18 cellular contexts compared by ENCODE assay signal in the genomic region with DNA sequence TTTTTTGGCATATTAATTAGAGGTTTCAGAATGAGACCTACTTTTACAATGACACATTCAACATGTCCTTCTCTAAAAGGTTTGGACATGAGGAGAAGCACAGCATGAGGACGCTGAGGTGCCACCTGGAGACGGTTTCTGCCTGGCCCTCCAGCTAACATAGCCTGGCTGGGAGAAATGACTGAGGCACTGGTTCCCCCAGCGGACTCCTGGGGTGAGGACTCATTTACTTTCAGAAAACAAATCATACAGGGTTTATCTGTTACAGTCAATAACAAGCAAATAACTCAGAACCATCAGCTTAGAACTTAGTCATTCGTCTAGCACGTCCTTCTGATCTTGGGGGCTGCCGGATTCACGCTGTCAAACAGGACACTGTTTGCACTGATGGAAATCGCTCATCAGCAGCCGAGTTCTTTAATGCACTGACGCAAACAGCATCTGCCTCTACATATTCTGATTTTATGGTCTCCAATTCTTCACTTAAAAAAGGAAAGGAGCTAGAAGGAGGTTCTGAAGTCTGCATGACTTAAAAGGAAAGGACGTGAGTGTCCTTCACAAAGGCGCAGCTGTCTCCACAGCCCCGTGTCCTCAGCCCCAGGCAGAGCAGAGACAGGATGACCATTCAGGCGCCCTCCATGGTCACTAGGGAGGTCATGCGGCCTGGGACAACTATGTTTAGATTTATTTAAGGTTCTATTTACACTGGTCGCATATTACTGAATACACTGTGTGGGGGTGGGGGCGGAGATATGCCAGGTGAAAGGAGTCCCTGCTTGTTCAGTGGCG. TPM values are rescaled to one million over a fixed set of nuclear protein-coding genes. Genes with fewer than 3 reads are reported as not detected.
DNase-seq lines count a peak whose midpoint lies in the region; ATAC-seq and TF ChIP-seq lines count a peak whose summit lies in the region.
"Had no signal": no experiment of that assay in that cellular context is flagged by ENCODE, and none has a peak within 500 bp of the region (broad histone marks: within the 10 kb centered on the region; RNA-seq: fewer than 3 reads in every experiment).

No MANE protein-coding gene starts in this region.

- H3K56ac ChIP-seq in H9 (ENCODE audit: insufficient read length, low read depth, low read length): no peak overlapping the region

- no peaks in the 10 kb centered on the region for H4K20me1 ChIP-seq in H9 (ENCODE audit: control insufficient read depth, insufficient read depth, insufficient read length)

- no CpG with 5 or more reads among the region's 18 CpGs for WGBS in H9 (ENCODE audit: extremely low coverage, insufficient read length, low lambda C conversion rate)

- peak; percentile 18 for ATAC-seq in activated T-helper 17 cell treated with anti-CD3 and anti-CD28 coated beads, Interleukin-2, amount 50 U/mL, for 72 hours (replicated peaks)
- no peak for ATAC-seq in GM21529 (IDR thresholded peaks at IDR 0.05; ENCODE audit: unreplicated experiment)
- ATAC-seq: activated CD8-positive, alpha-beta memory T cell treated with anti-CD3 and anti-CD28 coated beads, Interleukin-2, amount 10 ng/mL, durations not matched to agents 7 days and 5 days; esophagus mucosa; left colon had no signal

- no peaks in the 10 kb centered on the region for H3K9me3 Mint-ChIP-seq in activated T-helper 17 cell treated with anti-CD3 and anti-CD28 coated beads, Interleukin-2, amount 50 U/mL, for 72 hours
- H3K9me3 Mint-ChIP-seq in H9: no peaks in the 10 kb centered on the region
- H3K9me3 Mint-ChIP-seq: mesothelial cell of epicardium had no signal

- no peak overlapping the region for H3K14ac ChIP-seq in H9 (ENCODE audit: insufficient read depth, low read length)

- H2BK12ac ChIP-seq in H9 (ENCODE audit: insufficient read length, low read depth, low read length): no peak overlapping the region

- H3K23me2 ChIP-seq in H9 (ENCODE audit: insufficient read length, low read depth, low read length, poor library complexity, severe bottlenecking): no peaks in the 10 kb centered on the region

- no peak overlapping the region for H3T11ph ChIP-seq in H9 (ENCODE audit: low read length)

- H3K79me1 ChIP-seq in H9 (ENCODE audit: insufficient read depth, low read depth, low read length, poor library complexity, severe bottlenecking): no peaks in the 10 kb centered on the region

- H3K4me3 Mint-ChIP-seq in activated T-helper 17 cell treated with anti-CD3 and anti-CD28 coated beads, Interleukin-2, amount 50 U/mL, for 72 hours: no peak overlapping the region
- H3K4me3 Mint-ChIP-seq in H9: no peak overlapping the region
- H3K4me3 Mint-ChIP-seq: activated CD8-positive, alpha-beta memory T cell treated with anti-CD3 and anti-CD28 coated beads, Interleukin-2, amount 10 ng/mL, durations not matched to agents 7 days and 5 days; mesothelial cell of epicardium had no signal

- no peaks in the 10 kb centered on the region for H3K4me1 Mint-ChIP-seq in activated T-helper 17 cell treated with anti-CD3 and anti-CD28 coated beads, Interleukin-2, amount 50 U/mL, for 72 hours
- H3K4me1 Mint-ChIP-seq in H9: peaks cover 0 to 4% of the 10 kb centered on the region in 2 experiments; a peak in 2 of 4 replicates
- H3K4me1 Mint-ChIP-seq: activated CD8-positive, alpha-beta memory T cell treated with anti-CD3 and anti-CD28 coated beads, Interleukin-2, amount 10 ng/mL, durations not matched to agents 7 days and 5 days; mesothelial cell of epicardium had no signal

- no peak overlapping the region for H2BK5ac ChIP-seq in H9 (ENCODE audit: insufficient read length, low read length)

- H3K36me3 Mint-ChIP-seq in activated T-helper 17 cell treated with anti-CD3 and anti-CD28 coated beads, Interleukin-2, amount 50 U/mL, for 72 hours (ENCODE audit: low read depth): peaks cover 100% of the 10 kb centered on the region
- H3K36me3 Mint-ChIP-seq in H9 (ENCODE audit: insufficient read depth in 1 of 3, low read depth in 3 of 3): peaks cover 12 to 56% (median 49%) of the 10 kb centered on the region in 3 experiments; a peak in 6 of 7 replicates

- no peak overlapping the region for H3K4me2 ChIP-seq in H9 (ENCODE audit: insufficient read depth, insufficient read length, low read length)
- H3K4me2 ChIP-seq: KMS-11 had no signal

- H3K27ac ChIP-seq in H9 (ENCODE audit: insufficient read length, low read depth, low read length): no peak overlapping the region
- H3K27ac ChIP-seq: adrenal gland, KMS-11, tibial nerve had no signal

- H2BK15ac ChIP-seq in H9 (ENCODE audit: low read depth, low read length): no peak overlapping the region

- H2BK20ac ChIP-seq in H9 (ENCODE audit: low read depth, low read length, poor library complexity, severe bottlenecking): no peak overlapping the region

- no peak overlapping the region for H4K91ac ChIP-seq in H9 (ENCODE audit: insufficient read length, low read depth, low read length)

- no peaks in the 10 kb centered on the region for H3K9me3 ChIP-seq in H9 (ENCODE audit: control insufficient read depth, low read depth, low read length)
- H3K9me3 ChIP-seq: adrenal gland, Caco-2, tibial nerve had no signal

- no peak overlapping the region for H2AK5ac ChIP-seq in H9 (ENCODE audit: insufficient read length, low read length)

- no peak overlapping the region for H4K8ac ChIP-seq in H9 (replicated peaks; ENCODE audit: insufficient read length, low read depth, low read length)

- H3K18ac ChIP-seq in H9 (ENCODE audit: insufficient read length, low read depth, low read length): no peak overlapping the region

- no peaks in the 10 kb centered on the region for H3K27me3 ChIP-seq in H9 (ENCODE audit: insufficient read depth, low read length)
- H3K27me3 ChIP-seq: adrenal gland, tibial nerve had no signal

- H3K79me2 ChIP-seq in H9 (ENCODE audit: insufficient read depth, low read length): no peaks in the 10 kb centered on the region

- no peak overlapping the region for H3K23ac ChIP-seq in H9 (ENCODE audit: insufficient read length, low read depth, low read length)

- no peak overlapping the region for H2AFZ ChIP-seq in H9 (ENCODE audit: low read length)

- no peak overlapping the region for H4K5ac ChIP-seq in H9 (ENCODE audit: insufficient read length, low read depth, low read length)

- H3K4ac ChIP-seq in H9 (ENCODE audit: low read depth, low read length): no peak overlapping the region

- H3K27me3 Mint-ChIP-seq in activated T-helper 17 cell treated with anti-CD3 and anti-CD28 coated beads, Interleukin-2, amount 50 U/mL, for 72 hours: no peaks in the 10 kb centered on the region
- H3K27me3 Mint-ChIP-seq in H9 (ENCODE audit: low read depth): no peaks in the 10 kb centered on the region; the same call in 1 of the 2 replicates
- H3K27me3 Mint-ChIP-seq: activated CD8-positive, alpha-beta memory T cell treated with anti-CD3 and anti-CD28 coated beads, Interleukin-2, amount 10 ng/mL, durations not matched to agents 7 days and 5 days had no signal

- no peak overlapping the region for H3K9ac ChIP-seq in H9 (ENCODE audit: extremely low read depth, insufficient read length, low read length)
- H3K9ac ChIP-seq: KMS-11 had no signal

- TF ChIP-seq CTCF in H9 (conservative IDR thresholded peaks at IDR 0.05): no peak

- peak; percentile 87 for DNase-seq in COLO829 (ENCODE audit: low spot score)
- DNase-seq in G401 (ENCODE audit: low spot score): peak; percentile 47
- DNase-seq in myocyte (ENCODE audit: low read depth): peak; percentile 28
- no peak for DNase-seq in ureter (ENCODE audit: low spot score)
- DNase-seq in H9: no peak
- DNase-seq: activated CD8-positive, alpha-beta memory T cell treated with anti-CD3 and anti-CD28 coated beads, Interleukin-2, amount 10 ng/mL, durations not matched to agents 7 days and 5 days; activated effector memory CD4-positive, alpha-beta T cell treated with anti-CD3 and anti-CD28 coated beads, Interleukin-2, amount 50 U/mL, for 16 hours; adrenal gland; Caco-2; EL; left colon; SW 1271 had no signal

- in situ Hi-C loops in G401 (cut with HindIII; ENCODE audit: low sequenced_read_pairs): no loop called here

- H3K4me1 ChIP-seq in H9 (ENCODE audit: insufficient read depth, low read length): no peaks in the 10 kb centered on the region
- H3K4me1 ChIP-seq: adrenal gland, Caco-2, tibial nerve had no signal

- no peak overlapping the region for H3K27ac Mint-ChIP-seq in activated T-helper 17 cell treated with anti-CD3 and anti-CD28 coated beads, Interleukin-2, amount 50 U/mL, for 72 hours
- 0 out of 7 replicates have a peak overlapping the region, but pooled peaks of 1 of the 3 experiments have one; percentile 23 for H3K27ac Mint-ChIP-seq in H9
- H3K27ac Mint-ChIP-seq: activated CD8-positive, alpha-beta memory T cell treated with anti-CD3 and anti-CD28 coated beads, Interleukin-2, amount 10 ng/mL, durations not matched to agents 7 days and 5 days; mesothelial cell of epicardium had no signal

- H2BK120ac ChIP-seq in H9 (ENCODE audit: low read depth, low read length, poor library complexity, severe bottlenecking): no peak overlapping the region

RNA-seq across cellular contexts. Expression of a gene that starts 44.2 kb away (rescaled TPM):
- total RNA-seq in G401 (2014; rRNA removed; shearing (Covaris generic)): 50.3 and 70.0 TPM in 2 replicates
- 100 to 1,000 TPM in 1 of 2 donors, 10 to 100 TPM in 1; 90.7 to 124 TPM for total RNA-seq in activated T-helper 17 cell treated with anti-CD3 and anti-CD28 coated beads, Interleukin-2, amount 50 U/mL, for 72 hours
- total RNA-seq in myocyte (32.9 and 34.9 TPM in 2 replicates), ureter (13.0 TPM), H9 (2021) (46.3 and 47.1 TPM in 2 replicates)
- polyA plus RNA-seq in myocyte (2012): 27.5 TPM

Comparison
In these comparisons a context has a peak if more than half of its experiments do, and no peak if none do; other contexts are left out.
1. DNase-seq: peak in COLO829 (single experiment), G401 (single experiment) and myocyte (single experiment); none in ureter (single experiment) and H9 (single experiment).